Comparison of ENCODE assay signal across 8 cellular contexts in genomic region chrX:74133156-74133796, GRCh38.
A peak's percentile ranks its signal among the peaks of the same experiment; 100 is the strongest.
DNase-seq lines count a peak whose midpoint lies in the region; ATAC-seq and TF ChIP-seq lines count a peak whose summit lies in the region.

No MANE protein-coding gene starts in this region.

- no peaks in the 10 kb centered on the region for H3K36me3 ChIP-seq in kidney epithelial cell (ENCODE audit: control insufficient read depth, insufficient read depth, low read length)
- no peaks in the 10 kb centered on the region for H3K36me3 ChIP-seq in thoracic aorta

- H3K4me3 ChIP-seq in cardiac fibroblast (replicated peaks in 1 of 2; ENCODE audit: low read depth in 2 of 2, low read length in 2 of 2) (no peak overlapping the region), kidney epithelial cell (ENCODE audit: low read depth, low read length) (no peak overlapping the region), thoracic aorta (no peak overlapping the region)

- no peaks in the 10 kb centered on the region for H3K27me3 ChIP-seq in kidney epithelial cell (ENCODE audit: control insufficient read depth, insufficient read depth, low read length)
- no peaks in the 10 kb centered on the region for H3K27me3 ChIP-seq in thoracic aorta (replicated peaks; ENCODE audit: insufficient read depth)

- H3K9me3 ChIP-seq in thoracic aorta, result no peaks in the 10 kb centered on the region

- TF ChIP-seq CTCF in cardiac fibroblast (IDR thresholded peaks at IDR 0.05; ENCODE audit: low read depth, low read length) (peak; percentile 27), kidney epithelial cell (IDR thresholded peaks at IDR 0.05; ENCODE audit: insufficient read depth, low read length, poor library complexity, severe bottlenecking) (peak; percentile 59), thoracic aorta (IDR thresholded peaks at IDR 0.05) (peak; percentile 66)

- peak overlapping the region in 1 of 2 donors; percentile 35 for H3K27ac ChIP-seq in thoracic aorta

- ATAC-seq in GM18867 (IDR thresholded peaks at IDR 0.05; ENCODE audit: unreplicated experiment) (peak; percentile 90), thoracic aorta (ENCODE audit: insufficient number of reproducible peaks, low FRiP score, low read depth) (no peak), HG03565 (IDR thresholded peaks at IDR 0.05; ENCODE audit: unreplicated experiment) (no peak)

- peak; percentile 2 for DNase-seq in CMK (ENCODE audit: low read depth)
- DNase-seq in HS-5 (ENCODE audit: low read depth), result peak; percentile 8
- DNase-seq in NCI-H774 (lab: John Stamatoyannopoulos, UW), result peak; percentile 20
- DNase-seq in cardiac fibroblast (ENCODE audit: low read depth in 2 of 2), result peak; percentile 69 to 80
- DNase-seq in kidney epithelial cell (ENCODE audit: low read depth), result peak; percentile 16
- DNase-seq in thoracic aorta (ENCODE audit: low spot score), result no peak

- H3K4me1 ChIP-seq in thoracic aorta (ENCODE audit: control insufficient read depth in 1 of 2, low read depth in 2 of 2), result peaks cover 0 to 8% of the 10 kb centered on the region in 2 donors
